8 cellular contexts compared by ENCODE assay signal in genomic region chr22:17920145-17920605, GRCh38.
A peak's percentile ranks its signal among the peaks of the same experiment; 100 is the strongest.
DNase-seq lines count a peak whose midpoint lies in the region; ATAC-seq and TF ChIP-seq lines count a peak whose summit lies in the region.

No MANE protein-coding gene starts in this region.

- no peaks in the 10 kb centered on the region for H3K27me3 ChIP-seq in mucosa of stomach (ENCODE audit: control insufficient read depth, insufficient read depth, low read length)

- no peak for TF ChIP-seq CTCF in GM10266 (IDR thresholded peaks at IDR 0.05; ENCODE audit: control insufficient read depth, insufficient read depth, low read depth, missing control alignments)

- H3K27ac ChIP-seq in epithelial cell of prostate = peak overlapping the region; percentile 67

- peaks cover 35% of the 10 kb centered on the region for H3K4me1 ChIP-seq in mucosa of stomach (ENCODE audit: control insufficient read depth, insufficient read depth, low read length)

- no peaks in the 10 kb centered on the region for H3K9me3 ChIP-seq in mucosa of stomach (ENCODE audit: control insufficient read depth, low read length)

- peak overlapping the region; percentile 14 for H3K9ac ChIP-seq in mucosa of stomach (ENCODE audit: low read length)

- DNase-seq in COLO668 (lab: John Stamatoyannopoulos, UW; ENCODE audit: unreplicated experiment) = peak; percentile 31
- peak; percentile 92 for DNase-seq in OCI-M1 (lab: John Stamatoyannopoulos, UW)
- no peak for DNase-seq in epithelial cell of prostate (ENCODE audit: low read depth, low spot score)
- no peak for DNase-seq in GM10266 (ENCODE audit: extremely low spot score)
- no peak for DNase-seq in amniotic stem cell (lab: John Stamatoyannopoulos, UW)

- ATAC-seq in GM19452 (IDR thresholded peaks at IDR 0.05; ENCODE audit: unreplicated experiment) = no peak
- no peak for ATAC-seq in HG03520 (IDR thresholded peaks at IDR 0.05; ENCODE audit: unreplicated experiment)

- peak overlapping the region; percentile 2 for H3K4me3 ChIP-seq in mucosa of stomach (ENCODE audit: low read length)

- H3K36me3 ChIP-seq in mucosa of stomach (ENCODE audit: control insufficient read depth, insufficient read depth, low read length) = no peaks in the 10 kb centered on the region

Comparison
In these comparisons a context has a peak if more than half of its experiments do, and no peak if none do; other contexts are left out.
1. DNase-seq: peak in COLO668 (single experiment) and OCI-M1 (single experiment); none in epithelial cell of prostate (single experiment), GM10266 (single experiment) and amniotic stem cell (single experiment).